Comparison of ENCODE assay signal across 8 cellular contexts in genomic region chr16:30874244-30874820, GRCh38. TPM values are rescaled to one million over a fixed set of nuclear protein-coding genes. Genes with fewer than 3 reads are reported as not detected.
DNase-seq lines count a peak whose midpoint lies in the region; ATAC-seq, FAIRE-seq and TF ChIP-seq lines count a peak whose summit lies in the region.

No MANE protein-coding gene starts in this region.

- peaks cover 20% of the 10 kb centered on the region for H3K79me2 ChIP-seq in mammary epithelial cell (ENCODE audit: insufficient read depth, low read length)

- TF ChIP-seq EP300 in A549 (IDR thresholded peaks at IDR 0.05) = no peak

- no peak for DNase-seq in A549 (ENCODE audit: low read depth in 1 of 2, low spot score in 1 of 2)
- no peak for DNase-seq in mammary epithelial cell
- no peak for DNase-seq in stimulated activated CD4-positive, alpha-beta T cell treated with anti-CD3 and anti-CD28 coated beads, Interleukin-4, amount 100 ng/mL, for 1 hour
- no peak for DNase-seq in stimulated activated CD4-positive, alpha-beta T cell treated with anti-CD3 and anti-CD28 coated beads, Interleukin-1b, Interleukin-23, amount 100 ng/mL, for 48 hours
- DNase-seq in D341Med (ENCODE audit: low spot score) = no peak
- DNase-seq in SHP77 treated with DMSO at 0.1 percent for 48 hours (lab: John Stamatoyannopoulos, UW) = no peak

- H3K9ac ChIP-seq in HUES6 (ENCODE audit: low read length) = peak overlapping the region; percentile 96
- H3K9ac ChIP-seq in mammary epithelial cell (ENCODE audit: insufficient read depth, low read length) = peak overlapping the region; percentile 78
- peak overlapping the region; percentile 92 to 95 for H3K9ac ChIP-seq in mucosa of rectum (ENCODE audit: low read depth in 1 of 2, low read length in 2 of 2)

- 0 out of 2 replicates have a peak, but pooled peaks cover 4% of the 10 kb centered on the region for H3K36me3 ChIP-seq in HUES6 (ENCODE audit: control insufficient read depth, insufficient read depth, low read length)
- H3K36me3 ChIP-seq in mammary epithelial cell (ENCODE audit: insufficient read depth, low read length) = peaks cover 2% of the 10 kb centered on the region
- peaks cover 6 to 9% of the 10 kb centered on the region in 2 donors for H3K36me3 ChIP-seq in mucosa of rectum (ENCODE audit: control insufficient read depth in 2 of 2, insufficient read depth in 2 of 2, low read length in 2 of 2)

- in situ Hi-C loops in mammary epithelial cell (cut with MboI; ENCODE audit: low sequenced_read_pairs in 2 of 2) = no loop called here

- TF ChIP-seq POLR2A in A549 (IDR thresholded peaks at IDR 0.05; ENCODE audit: low read length) = no peak

- no TSS peak for BruUV-seq in mammary epithelial cell (replicated peaks; lab: Mats Ljungman, UMichigan)

- TF ChIP-seq CTCF in A549 (IDR thresholded peaks at IDR 0.05) = no peak
- TF ChIP-seq CTCF in mammary epithelial cell (conservative IDR thresholded peaks at IDR 0.05 in 1 of 2, IDR thresholded peaks at IDR 0.05 in 1 of 2; ENCODE audit: extremely low read depth in 1 of 2, insufficient read depth in 1 of 2, low read depth in 1 of 2, low read length in 2 of 2) = no peak

- peak in 1 of 2 experiments; percentile 3; a peak in 3 of 6 replicates for ATAC-seq in A549

- dilution Hi-C loops in mammary epithelial cell (cut with HindIII; ENCODE audit: low sequenced_read_pairs) = loop anchor here (5.0 kb wide), 2 partner anchors 73 to 92 kb away; partner anchors contain the start of gene ORAI3

- intact Hi-C loops in mammary epithelial cell (cut with micrococcal nuclease) = loop anchor here (2.0 kb wide), 1 partner anchor 60 kb away; no protein-coding TSS in a partner anchor

- H3K9me3 ChIP-seq in A549 (no peaks in the 10 kb centered on the region), HUES6 (ENCODE audit: control insufficient read depth, insufficient read depth, low read depth, low read length) (no peaks in the 10 kb centered on the region), mammary epithelial cell (replicated peaks; ENCODE audit: insufficient read depth, low read length) (no peaks in the 10 kb centered on the region), mucosa of rectum (ENCODE audit: control insufficient read depth in 2 of 2, low read length in 2 of 2) (no peaks in the 10 kb centered on the region)

- POLR2A ChIA-PET in A549 (lab: Yijun Ruan, JAX) = interaction anchor here (0.8 to 2.3 kb wide), 9 partner anchors 12 to 96 kb away, joined by 4 to 26 read pairs (median 10); partner anchors contain the start of genes BCL7C and ZNF629

- no peaks in the 10 kb centered on the region for H4K20me1 ChIP-seq in mammary epithelial cell (ENCODE audit: insufficient read depth, low read length)

- FAIRE-seq in A549 (lab: Jason Lieb, UNC) = no peak

- peaks cover 40% of the 10 kb centered on the region for H3K27me3 ChIP-seq in HUES6 (ENCODE audit: control insufficient read depth, insufficient read depth, low read length)
- H3K27me3 ChIP-seq in mammary epithelial cell (ENCODE audit: insufficient read depth, low read length) = no peaks in the 10 kb centered on the region
- no peaks in the 10 kb centered on the region for H3K27me3 ChIP-seq in mucosa of rectum (ENCODE audit: control insufficient read depth in 2 of 2, insufficient read depth in 2 of 2, low read length in 2 of 2)

- peak overlapping the region; percentile 92 for H2AFZ ChIP-seq in mammary epithelial cell (ENCODE audit: low read depth, low read length)

- no peak for TF ChIP-seq RAD21 in A549 (conservative IDR thresholded peaks at IDR 0.05 in 1 of 2, IDR thresholded peaks at IDR 0.05 in 1 of 2)

- H3K4me1 ChIP-seq in A549 (peaks cover 13% of the 10 kb centered on the region; the same call in 2 of the 3 replicates), HUES6 (ENCODE audit: control insufficient read depth, insufficient read depth, low read length) (peaks cover 11% of the 10 kb centered on the region), mammary epithelial cell (ENCODE audit: insufficient read depth, low read length) (peaks cover 17% of the 10 kb centered on the region), mucosa of rectum (ENCODE audit: control insufficient read depth in 2 of 2, insufficient read depth in 2 of 2, low read length in 2 of 2) (peaks cover 17 to 23% of the 10 kb centered on the region in 2 donors)

- 39% methylated on average over 23 of the region's 23 CpGs for WGBS in A549 (ENCODE audit: missing lambda C conversion rate)
- 38% methylated on average over 19 of the region's 23 CpGs for WGBS in mammary epithelial cell (ENCODE audit: low coverage, missing lambda C conversion rate)

- H3K27ac ChIP-seq in A549 (peak overlapping the region; percentile 90 to 96), HUES6 (ENCODE audit: low read depth, low read length) (no peak overlapping the region; the same call in 1 of the 2 replicates), mammary epithelial cell (ENCODE audit: insufficient read depth, low read depth, low read length) (peak overlapping the region; percentile 68), mucosa of rectum (ENCODE audit: low read depth in 2 of 2, low read length in 2 of 2) (peak overlapping the region; percentile 94 to 97)

- peak overlapping the region; percentile 83 for H3K4me2 ChIP-seq in A549
- peak overlapping the region; percentile 96 for H3K4me2 ChIP-seq in mammary epithelial cell (ENCODE audit: insufficient read depth, low read depth, low read length)

- CTCF ChIA-PET in A549 (lab: Yijun Ruan, JAX) (interaction anchor here (0.7 to 2.9 kb wide), 12 partner anchors 9 to 533 kb away, joined by 3 to 13 read pairs (median 4); no protein-coding TSS in a partner anchor), mammary epithelial cell (lab: Charles Lee; ENCODE audit: low non-redundant PET) (no interaction called here)

- H3K4me3 ChIP-seq in A549 (peak overlapping the region; percentile 71), HUES6 (ENCODE audit: low read depth, low read length) (peak overlapping the region; percentile 90), mammary epithelial cell (replicated peaks in 1 of 3; ENCODE audit: insufficient read depth in 1 of 3, low read depth in 2 of 3, low read length in 3 of 3) (peak overlapping the region; percentile 75 to 95 (median 89)), mucosa of rectum (ENCODE audit: low read length in 2 of 2) (peak overlapping the region; percentile 75 to 96)

TF ChIP-seq in A549, 52 proteins besides CTCF, POLR2A, EP300 and RAD21:
- peak; percentile 46; the same call in 1 of the 2 replicates for TF ChIP-seq E2F6 (IDR thresholded peaks at IDR 0.05; ENCODE audit: borderline replicate concordance, low read depth)
- no peak for TF ChIP-seq TFCP2L1 (CRISPR knock-in tag; IDR thresholded peaks at IDR 0.05)

RNA-seq across cellular contexts. Expression of gene BCL7C, which starts 19.5 kb away (rescaled TPM):
- 9.5 and 10.8 TPM in 2 replicates for polyA plus RNA-seq in A549 (2011; rRNA removed)
- polyA plus RNA-seq in A549 (2012; cell fraction: cytosol; rRNA removed) = 23.9 and 29.3 TPM in 2 replicates
- polyA plus RNA-seq in A549 (2012; cell fraction: nucleus; rRNA removed) = 13.5 and 14.3 TPM in 2 replicates
- 12.9 to 13.9 TPM (median 13.6 TPM) in 3 replicates for polyA plus RNA-seq in A549 (2017; fragmentation: RNase III; extraction: RNeasy Plus Mini Kit Qiagen cat#74134 plus additional on column Dnase treatment)
- polyA minus RNA-seq in A549 (2011; rRNA and poly(A)+ RNA removed) = 2.3 and 3.6 TPM in 2 replicates
- total RNA-seq in mammary epithelial cell = 10 to 100 TPM; 26.1 to 28.5 TPM
- 22.5 TPM for polyA plus RNA-seq in mammary epithelial cell
- 1.7 TPM for polyA minus RNA-seq in mammary epithelial cell

RNA-seq across cellular contexts. Expression of gene CTF1, which starts 22.1 kb away (rescaled TPM):
- 0.13 and 0.44 TPM in 2 replicates for polyA plus RNA-seq in A549 (2011; rRNA removed)
- 0.34 and 0.52 TPM in 2 replicates for polyA plus RNA-seq in A549 (2012; cell fraction: cytosol; rRNA removed)
- polyA plus RNA-seq in A549 (2012; cell fraction: nucleus; rRNA removed) = 0.23 and 0.54 TPM in 2 replicates
- polyA plus RNA-seq in A549 (2017; fragmentation: RNase III; extraction: RNeasy Plus Mini Kit Qiagen cat#74134 plus additional on column Dnase treatment) = 0.16 to 0.30 TPM (median 0.23 TPM) in 3 replicates
- 0.17 and 0.63 TPM in 2 replicates for polyA minus RNA-seq in A549 (2011; rRNA and poly(A)+ RNA removed)
- total RNA-seq in mammary epithelial cell = 1 to 10 TPM in 1 of 2 donors, under 1 TPM in 1; 0.94 to 2.8 TPM
- polyA plus RNA-seq in mammary epithelial cell = 2.1 TPM
- polyA minus RNA-seq in mammary epithelial cell = 3.3 TPM

RNA-seq across cellular contexts. Expression of gene FBXL19, which starts 49.0 kb away (rescaled TPM):
- polyA plus RNA-seq in A549 (2011; rRNA removed) (5.6 and 7.0 TPM in 2 replicates), A549 (2017; fragmentation: RNase III; extraction: RNeasy Plus Mini Kit Qiagen cat#74134 plus additional on column Dnase treatment) (15.5 to 21.5 TPM (median 18.3 TPM) in 3 replicates), mammary epithelial cell (8.4 TPM)
- 11.4 and 17.1 TPM in 2 replicates for polyA plus RNA-seq in A549 (2012; cell fraction: cytosol; rRNA removed)
- 29.7 and 38.9 TPM in 2 replicates for polyA plus RNA-seq in A549 (2012; cell fraction: nucleus; rRNA removed)
- 6.8 and 9.4 TPM in 2 replicates for polyA minus RNA-seq in A549 (2011; rRNA and poly(A)+ RNA removed)
- total RNA-seq in mammary epithelial cell = 10 to 100 TPM; 18.5 to 24.9 TPM
- polyA minus RNA-seq in mammary epithelial cell = 28.9 TPM
